In genomic region chr7:34086064-34086463, GRCh38 we compare ENCODE assay signal across 20 cellular contexts.
DNase-seq lines count a peak whose midpoint lies in the region; ATAC-seq and TF ChIP-seq lines count a peak whose summit lies in the region.
"Had no signal": no experiment of that assay in that cellular context is flagged by ENCODE, and none has a peak within 500 bp of the region (broad histone marks: within the 10 kb centered on the region; RNA-seq: fewer than 3 reads in every experiment).

No MANE protein-coding gene starts in this region.

- DNase-seq in EH (ENCODE audit: low read depth) (peak; percentile 21), GM23248 (peak; percentile 37), epithelial cell of esophagus (ENCODE audit: low read depth) (peak; percentile 27), trophoblast cell (peak; percentile 79 to 91), A673 (ENCODE audit: low spot score) (no peak), NCI-H1417 treated with DMSO at 0.1 percent for 48 hours (lab: John Stamatoyannopoulos, UW) (no peak)
- DNase-seq: Calu3, DMS153, DND-41, H9, MM.1S, NCI-H1694, NCI-H2029 treated with DMSO at 0.1 percent for 48 hours, NCI-H2227 treated with DMSO at 0.1 percent for 48 hours, NCI-H526 treated with DMSO at 0.1 percent for 48 hours, SIG-M5 had no signal

- CTCF ChIA-PET in A673 (lab: Charles Lee): interaction anchor here (1.0 kb wide), 1 partner anchor 104 kb away, joined by 4 read pairs; no protein-coding TSS in a partner anchor

- no peak overlapping the region for H3K4me3 ChIP-seq in GM23248
- no peak overlapping the region for H3K4me3 ChIP-seq in epithelial cell of esophagus (ENCODE audit: low read length)
- H3K4me3 ChIP-seq in trophoblast cell (ENCODE audit: low read depth, low read length): no peak overlapping the region
- H3K4me3 ChIP-seq in A673 (ENCODE audit: low read depth, low read length, poor library complexity, severe bottlenecking): no peak overlapping the region
- H3K4me3 ChIP-seq: GM23338, SK-N-MC had no signal

- no peak overlapping the region for H2BK5ac ChIP-seq in trophoblast cell (ENCODE audit: low read depth, low read length, poor library complexity)

- BruUV-seq in A673 (replicated peaks; lab: Mats Ljungman, UMichigan): no TSS peak

- H3K79me1 ChIP-seq in trophoblast cell (ENCODE audit: low read length): no peaks in the 10 kb centered on the region

- 77 to 78% methylated on average over 5 of the region's 5 CpGs for WGBS in GM23248 (ENCODE audit: low coverage in 1 of 2, low lambda C conversion rate in 2 of 2, missing lambda C conversion rate in 2 of 2), 2 experiments
- WGBS in trophoblast cell (ENCODE audit: extremely low coverage, insufficient coverage, insufficient read length): no CpG with 5 or more reads among the region's 5 CpGs

- no peak overlapping the region for H3K9ac ChIP-seq in GM23248
- no peak overlapping the region for H3K9ac ChIP-seq in trophoblast cell (ENCODE audit: low read length)

- H2AFZ ChIP-seq in GM23248: no peak overlapping the region
- H2AFZ ChIP-seq in trophoblast cell (ENCODE audit: insufficient read depth, low read length, poor library complexity): no peak overlapping the region
- H2AFZ ChIP-seq: GM23338 had no signal

- no peak overlapping the region for H4K91ac ChIP-seq in trophoblast cell (ENCODE audit: low read depth, low read length)

- no peak overlapping the region for H4K8ac ChIP-seq in trophoblast cell (ENCODE audit: low read depth, low read length)

- ATAC-seq in GM19455 (IDR thresholded peaks at IDR 0.05; ENCODE audit: unreplicated experiment): no peak
- ATAC-seq: GM23338, Panc1 had no signal

- H3F3A ChIP-seq in GM23248 (ENCODE audit: insufficient read depth): peaks cover 39% of the 10 kb centered on the region

- H2BK12ac ChIP-seq in trophoblast cell (ENCODE audit: low read length): no peak overlapping the region

- H4K20me1 ChIP-seq in GM23248 (ENCODE audit: insufficient read depth): no peaks in the 10 kb centered on the region

- H3K79me2 ChIP-seq in GM23248 (ENCODE audit: insufficient read depth): 0 out of 2 replicates have a peak, but pooled peaks cover 13% of the 10 kb centered on the region
- H3K79me2 ChIP-seq in trophoblast cell (ENCODE audit: control insufficient read depth, insufficient read depth, low read length, poor library complexity): no peaks in the 10 kb centered on the region

- H3K4ac ChIP-seq in trophoblast cell (ENCODE audit: low read depth, low read length): no peak overlapping the region

- H2AK5ac ChIP-seq in trophoblast cell (ENCODE audit: low read length): no peak overlapping the region

- intact Hi-C loops in A673 (cut with micrococcal nuclease; ENCODE audit: unreplicated experiment): loop anchor here (5.0 kb wide), 1 partner anchor 39 kb away; no protein-coding TSS in a partner anchor

- H3K4me1 ChIP-seq in GM23248 (ENCODE audit: insufficient read depth) (peaks cover 11% of the 10 kb centered on the region), trophoblast cell (ENCODE audit: control insufficient read depth in 1 of 2, insufficient read depth in 2 of 2, low read length in 2 of 2) (no peaks in the 10 kb centered on the region), A673 (ENCODE audit: insufficient read depth, low read length, poor library complexity, severe bottlenecking) (peaks cover 24% of the 10 kb centered on the region)

- H3K23ac ChIP-seq in trophoblast cell (ENCODE audit: low read length): no peak overlapping the region

- H3K18ac ChIP-seq in trophoblast cell (ENCODE audit: low read length): no peak overlapping the region

- no peak overlapping the region for H3K4me2 ChIP-seq in GM23248 (ENCODE audit: unreplicated experiment)
- H3K4me2 ChIP-seq in trophoblast cell (ENCODE audit: low read length): no peak overlapping the region
- H3K4me2 ChIP-seq: GM23338 had no signal

- no peaks in the 10 kb centered on the region for H3K9me2 ChIP-seq in GM23248 (ENCODE audit: insufficient read depth)

- H3K14ac ChIP-seq in trophoblast cell (ENCODE audit: low read length): no peak overlapping the region

- H2BK120ac ChIP-seq in trophoblast cell (ENCODE audit: insufficient read depth, low read length, poor library complexity): no peak overlapping the region

- H3K27me3 ChIP-seq in GM23248 (replicated peaks; ENCODE audit: insufficient read depth): no peaks in the 10 kb centered on the region
- H3K27me3 ChIP-seq in trophoblast cell (ENCODE audit: insufficient read depth, low read length): no peaks in the 10 kb centered on the region
- H3K27me3 ChIP-seq in A673 (replicated peaks; ENCODE audit: insufficient read depth, low read depth, low read length, poor library complexity): no peaks in the 10 kb centered on the region

- POLR2A ChIA-PET in A673 (lab: Charles Lee; ENCODE audit: low non-redundant PET): no interaction called here

- TF ChIP-seq CTCF in epithelial cell of esophagus (IDR thresholded peaks at IDR 0.05; ENCODE audit: insufficient read depth, low read depth, low read length, missing control alignments) (no peak), A673 (conservative IDR thresholded peaks at IDR 0.05; ENCODE audit: low read depth, low read length) (no peak)

- H3K36me3 ChIP-seq in GM23248 (ENCODE audit: low read depth): peaks cover 51% of the 10 kb centered on the region
- no peaks in the 10 kb centered on the region for H3K36me3 ChIP-seq in trophoblast cell (ENCODE audit: control insufficient read depth in 1 of 2, insufficient read depth in 2 of 2, low read length in 2 of 2)
- no peaks in the 10 kb centered on the region for H3K36me3 ChIP-seq in A673 (ENCODE audit: insufficient read depth, low read length, poor library complexity, severe bottlenecking)

- H3K9me3 ChIP-seq in GM23248 (ENCODE audit: low read depth) (no peaks in the 10 kb centered on the region), trophoblast cell (ENCODE audit: insufficient read depth, low read depth, low read length) (no peaks in the 10 kb centered on the region), A673 (ENCODE audit: low read depth, low read length, poor library complexity, severe bottlenecking) (no peaks in the 10 kb centered on the region)

- no peak overlapping the region for H4K12ac ChIP-seq in trophoblast cell (ENCODE audit: low read depth, low read length)

- in situ Hi-C loops in GM23248 (cut with MboI): no loop called here

- no peak overlapping the region for H3K27ac ChIP-seq in GM23248
- H3K27ac ChIP-seq in trophoblast cell (ENCODE audit: low read depth, low read length): no peak overlapping the region
- no peak overlapping the region for H3K27ac ChIP-seq in A673 (ENCODE audit: low read depth, low read length, poor library complexity, severe bottlenecking)
- H3K27ac ChIP-seq: SK-N-MC had no signal

Comparison
In these comparisons a context has a peak if more than half of its experiments do, and no peak if none do; other contexts are left out.
1. DNase-seq: peak in EH (single experiment), GM23248 (single experiment), epithelial cell of esophagus (single experiment) and trophoblast cell (2 of 2); none in A673 (single experiment) and NCI-H1417 treated with DMSO at 0.1 percent for 48 hours (single experiment).